23 cellular contexts compared by ENCODE assay signal in genomic region chr7:122748195-122748594, GRCh38. TPM values are rescaled to one million over a fixed set of nuclear protein-coding genes. Genes with fewer than 3 reads are reported as not detected.
"Had no signal": no experiment of that assay in that cellular context is flagged by ENCODE, and none has a peak within 500 bp of the region (broad histone marks: within the 10 kb centered on the region; RNA-seq: fewer than 3 reads in every experiment).

No MANE protein-coding gene starts in this region.

- ATAC-seq: effector memory CD8-positive, alpha-beta T cell; left colon; naive thymus-derived CD4-positive, alpha-beta T cell; right cardiac atrium; stimulated activated naive CD8-positive, alpha-beta T cell treated with anti-CD3 and anti-CD28 coated beads, Interleukin-15, Interleukin-2, amounts not matched to agents 100 U/mL and 50 U/mL, for 24 hours had no signal

- DNase-seq: effector memory CD8-positive, alpha-beta T cell; foreskin fibroblast; head of caudate nucleus; left colon; mesendoderm; naive thymus-derived CD4-positive, alpha-beta T cell; ovary; right cardiac atrium; small intestine; stimulated activated CD4-positive, alpha-beta T cell treated with anti-CD3 and anti-CD28 coated beads, Interleukin-12 subunit alpha, Interleukin-12 subunit beta, amount 100 ng/mL, for 4 hours; stimulated activated naive CD8-positive, alpha-beta T cell treated with anti-CD3 and anti-CD28 coated beads, Interleukin-15, Interleukin-2, amounts not matched to agents 100 U/mL and 50 U/mL, for 24 hours; tibial artery; upper lobe of left lung had no signal

- H3K4me3 Mint-ChIP-seq: dendritic cell treated with granulocyte-macrophage colony-stimulating factor and Interleukin-4, amounts not matched to agents 40 ng/mL and 50 ng/mL, for 4 days; effector memory CD8-positive, alpha-beta T cell; naive thymus-derived CD4-positive, alpha-beta T cell had no signal

- H3K27me3 ChIP-seq: esophagus muscularis mucosa, hepatocyte, ovary, tibial artery, upper lobe of left lung, vagina had no signal

- H3K4me1 Mint-ChIP-seq: naive thymus-derived CD4-positive, alpha-beta T cell had no signal

- H3K27me3 Mint-ChIP-seq: dendritic cell treated with granulocyte-macrophage colony-stimulating factor and Interleukin-4, amounts not matched to agents 40 ng/mL and 50 ng/mL, for 4 days; effector memory CD8-positive, alpha-beta T cell; naive thymus-derived CD4-positive, alpha-beta T cell; progenitor cell of endocrine pancreas had no signal

- H3K27ac Mint-ChIP-seq: dendritic cell treated with granulocyte-macrophage colony-stimulating factor and Interleukin-4, amounts not matched to agents 40 ng/mL and 50 ng/mL, for 4 days; effector memory CD8-positive, alpha-beta T cell; naive thymus-derived CD4-positive, alpha-beta T cell; progenitor cell of endocrine pancreas had no signal

- H3K4me1 ChIP-seq: tibial artery, vagina had no signal

- H3K36me3 Mint-ChIP-seq: naive thymus-derived CD4-positive, alpha-beta T cell had no signal

- H3K27ac ChIP-seq: epithelial cell of prostate, esophagus muscularis mucosa, hepatocyte, ovary, tibial artery, upper lobe of left lung, vagina had no signal

- H3K9me3 Mint-ChIP-seq: dendritic cell treated with granulocyte-macrophage colony-stimulating factor and Interleukin-4, amounts not matched to agents 40 ng/mL and 50 ng/mL, for 4 days had no signal

RNA-seq across cellular contexts. Expression of gene RNF148, which starts 45.5 kb away (rescaled TPM):
- total RNA-seq: mononuclear cell; naive thymus-derived CD4-positive, alpha-beta T cell had no signal
- polyA plus RNA-seq: naive thymus-derived CD4-positive, alpha-beta T cell had no signal

RNA-seq across cellular contexts. Expression of gene RNF133, which starts 49.3 kb away (rescaled TPM):
- total RNA-seq: kidney epithelial cell; mononuclear cell; naive thymus-derived CD4-positive, alpha-beta T cell; progenitor cell of endocrine pancreas had no signal
- polyA plus RNA-seq: liver; naive thymus-derived CD4-positive, alpha-beta T cell; neural cell had no signal
